In the genomic region with DNA sequence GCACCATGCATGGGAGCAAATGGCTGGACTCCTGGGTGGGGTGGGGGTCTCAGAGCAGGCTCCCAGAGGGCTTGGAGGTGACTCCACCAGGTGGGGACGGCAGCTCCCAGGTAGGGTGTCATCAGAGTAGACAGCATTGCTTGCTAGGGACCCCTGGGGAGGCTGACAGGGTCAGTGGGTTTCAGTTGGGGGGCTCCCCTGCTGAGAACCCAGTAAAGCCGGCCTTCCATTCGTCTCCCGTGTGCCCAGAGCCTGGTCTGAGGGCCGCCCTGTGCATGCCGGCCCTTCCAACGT, we compare ENCODE assay signal across 20 cellular contexts.
"Had no signal": no experiment of that assay in that cellular context is flagged by ENCODE, and none has a peak within 500 bp of the region (broad histone marks: within the 10 kb centered on the region; RNA-seq: fewer than 3 reads in every experiment).

No MANE protein-coding gene starts in this region.

- H3K4me3 ChIP-seq: body of pancreas, dorsolateral prefrontal cortex, lower lobe of right lung, transverse colon had no signal

- H3K27me3 ChIP-seq: body of pancreas, dorsolateral prefrontal cortex, transverse colon had no signal

- FAIRE-seq: colon, frontal cortex had no signal

- H3K27ac ChIP-seq: body of pancreas, epithelial cell of prostate, lower lobe of right lung, transverse colon had no signal

- H3K9me3 ChIP-seq: body of pancreas, lower lobe of right lung, transverse colon had no signal

- H3K36me3 ChIP-seq: transverse colon had no signal

- ATAC-seq: activated CD4-positive, CD25-positive, alpha-beta regulatory T cell treated with anti-CD3 and anti-CD28 coated beads, Interleukin-2, amount 50 U/mL, for 24 hours; activated T-cell treated with anti-CD3 and anti-CD28 coated beads, Interleukin-2, amount 50 U/mL, for 4 hours; body of pancreas; left colon; lower lobe of right lung had no signal

- DNase-seq: activated CD4-positive, alpha-beta T cell treated with anti-CD3 and anti-CD28 coated beads, Interleukin-2, amount 10 ng/mL, durations not matched to agents 7 days and 5 days; activated CD8-positive, alpha-beta memory T cell treated with anti-CD3 and anti-CD28 coated beads, Interleukin-2, amount 50 U/mL, for 4 hours; activated T-cell treated with anti-CD3 and anti-CD28 coated beads, Interleukin-2, amount 50 U/mL, for 4 hours; body of pancreas; central memory CD4-positive, alpha-beta T cell; endodermal cell; hypothalamus; islet precursor cell; left colon; lower lobe of right lung; nephron progenitor cell; occipital lobe; stimulated activated naive CD4-positive, alpha-beta T cell treated with Interleukin-2 at 50 U/mL for 16 hours; T1000; transverse colon had no signal
